ENCODE assay signal across 18 cellular contexts in genomic region chr5:77272206-77272605, GRCh38.
"Had no signal": no experiment of that assay in that cellular context is flagged by ENCODE, and none has a peak within 500 bp of the region (broad histone marks: within the 10 kb centered on the region; RNA-seq: fewer than 3 reads in every experiment).

No MANE protein-coding gene starts in this region.

- H3K36me3 ChIP-seq: neutrophil, pancreas, sigmoid colon had no signal

- DNase-seq: activated CD4-positive, alpha-beta T cell treated with anti-CD3 and anti-CD28 coated beads for 48 hours; activated CD8-positive, alpha-beta T cell treated with anti-CD3 and anti-CD28 coated beads, Interleukin-2, amount 10 ng/mL, durations not matched to agents 7 days and 5 days; activated naive CD4-positive, alpha-beta T cell treated with anti-CD3 and anti-CD28 coated beads for 36 hours; activated T-cell treated with anti-CD3 and anti-CD28 coated beads, Interleukin-2, amount 50 U/mL, for 4 hours; aorta; effector CD4-positive, alpha-beta T cell; foreskin keratinocyte; head of caudate nucleus; kidney; pancreas; sigmoid colon; stimulated activated CD8-positive, alpha-beta memory T cell treated with anti-CD3 and anti-CD28 coated beads, Interleukin-4, amount 100 ng/mL, for 48 hours; stimulated activated naive CD4-positive, alpha-beta T cell had no signal

- H3K9me3 ChIP-seq: neutrophil, pancreas, sigmoid colon had no signal

- H3K27me3 ChIP-seq: neutrophil, pancreas, sigmoid colon had no signal

- ATAC-seq: activated CD8-positive, alpha-beta T cell treated with anti-CD3 and anti-CD28 coated beads, Interleukin-2, amount 10 ng/mL, durations not matched to agents 7 days and 5 days; activated T-cell treated with anti-CD3 and anti-CD28 coated beads, Interleukin-2, amount 50 U/mL, for 4 hours; foreskin keratinocyte; left lobe of liver; natural killer cell treated with Interleukin-12 subunit alpha and Interleukin-12 subunit beta and Interleukin-15 and Interleukin-18, amount 100 ng/mL, for 72 hours; pancreas; WTC11 had no signal

- H3K27ac ChIP-seq: foreskin keratinocyte, neutrophil, pancreas, sigmoid colon had no signal

- H3K4me3 ChIP-seq: lung, pancreas, sigmoid colon had no signal

- H3K4me1 ChIP-seq: foreskin keratinocyte, pancreas, sigmoid colon had no signal
